Comparison of ENCODE assay signal across 13 cellular contexts in the genomic region with DNA sequence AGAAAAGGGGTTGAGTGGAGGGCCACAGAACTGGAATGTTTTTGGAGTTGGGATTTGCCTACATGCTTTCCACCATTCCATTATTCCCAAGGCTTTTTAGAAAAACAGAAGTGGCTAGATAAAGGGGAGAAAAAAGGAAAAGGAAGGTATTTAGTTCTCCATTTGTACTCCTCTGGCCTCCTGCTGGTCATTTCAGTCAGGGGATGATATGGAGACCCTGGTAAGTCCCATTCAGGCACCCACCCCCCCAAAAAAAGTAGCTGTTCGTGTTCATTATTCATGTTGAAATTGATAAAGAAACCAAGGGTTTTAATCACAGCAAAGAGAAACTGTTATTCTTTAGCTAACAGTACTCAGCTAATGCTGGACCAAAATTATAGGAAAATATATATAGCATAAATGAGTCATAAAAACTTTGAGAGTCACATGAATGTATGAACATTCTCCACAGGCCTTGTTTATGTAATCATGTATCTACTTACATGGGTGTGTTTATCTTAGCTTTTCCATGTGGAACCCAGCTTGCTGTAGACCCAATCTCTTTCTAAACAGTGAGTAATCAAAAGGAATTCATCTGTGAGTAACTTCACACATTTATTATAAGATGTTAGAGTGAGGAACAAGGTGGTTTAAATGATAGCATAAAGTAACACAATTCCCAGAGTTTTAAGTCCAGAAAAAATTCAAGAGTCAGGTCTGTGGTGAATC.
DNase-seq lines count a peak whose midpoint lies in the region; ATAC-seq and TF ChIP-seq lines count a peak whose summit lies in the region.
"Had no signal": no experiment of that assay in that cellular context is flagged by ENCODE, and none has a peak within 500 bp of the region (broad histone marks: within the 10 kb centered on the region; RNA-seq: fewer than 3 reads in every experiment).

No MANE protein-coding gene starts in this region.

- H3K27ac Mint-ChIP-seq in neural crest cell (ENCODE audit: unreplicated experiment) = no peak overlapping the region
- H3K27ac Mint-ChIP-seq: CD4-positive, alpha-beta memory T cell had no signal

- peak; percentile 54 for DNase-seq in DMS53 (lab: John Stamatoyannopoulos, UW)
- peak; percentile 28 for DNase-seq in OCI-M2 (lab: John Stamatoyannopoulos, UW; ENCODE audit: unreplicated experiment)
- DNase-seq in epithelial cell of prostate (ENCODE audit: low read depth, low spot score) = peak; percentile 84
- no peak for DNase-seq in neural crest cell (ENCODE audit: low read depth, low spot score)
- no peak for DNase-seq in posterior cingulate gyrus
- DNase-seq in G401 (ENCODE audit: low spot score) = no peak
- DNase-seq in SK-N-DZ (ENCODE audit: low spot score) = no peak
- DNase-seq: CD4-positive, alpha-beta memory T cell; RPMI8226; stimulated activated CD4-positive, alpha-beta T cell treated with anti-CD3 and anti-CD28 coated beads, Interleukin-12 subunit alpha, Interleukin-12 subunit beta, amount 100 ng/mL, for 4 hours; T-helper 9 cell had no signal

- peak; percentile 15 for TF ChIP-seq CTCF in neural crest cell (conservative IDR thresholded peaks at IDR 0.05)

- no peak for ATAC-seq in HG03045 (IDR thresholded peaks at IDR 0.05; ENCODE audit: unreplicated experiment)

- H3K27me3 Mint-ChIP-seq in neural crest cell (ENCODE audit: low read depth) = no peaks in the 10 kb centered on the region

- intact Hi-C loops in posterior cingulate gyrus (cut with DNase I) = no loop called here

- in situ Hi-C loops in G401 (cut with HindIII; ENCODE audit: low sequenced_read_pairs) = no loop called here

- H3K4me1 Mint-ChIP-seq in neural crest cell = no peaks in the 10 kb centered on the region

- peaks cover 2% of the 10 kb centered on the region for H3K36me3 Mint-ChIP-seq in neural crest cell (ENCODE audit: low read depth)
- H3K36me3 Mint-ChIP-seq: CD4-positive, alpha-beta memory T cell had no signal

- H3K4me3 Mint-ChIP-seq in neural crest cell = no peak overlapping the region
- H3K4me3 Mint-ChIP-seq: CD4-positive, alpha-beta memory T cell had no signal

- peaks cover 8% of the 10 kb centered on the region for H3K9me3 Mint-ChIP-seq in neural crest cell

- peak overlapping the region; percentile 87 for H3K27ac ChIP-seq in epithelial cell of prostate
- H3K27ac ChIP-seq: KMS-11 had no signal

Comparison
In these comparisons a context has a peak if more than half of its experiments do, and no peak if none do; other contexts are left out.
1. DNase-seq: peak in DMS53 (single experiment), OCI-M2 (single experiment) and epithelial cell of prostate (single experiment); none in neural crest cell (single experiment), posterior cingulate gyrus (0 of 10), G401 (single experiment) and SK-N-DZ (single experiment).